ENCODE assay signal across 8 cellular contexts in the genomic region with DNA sequence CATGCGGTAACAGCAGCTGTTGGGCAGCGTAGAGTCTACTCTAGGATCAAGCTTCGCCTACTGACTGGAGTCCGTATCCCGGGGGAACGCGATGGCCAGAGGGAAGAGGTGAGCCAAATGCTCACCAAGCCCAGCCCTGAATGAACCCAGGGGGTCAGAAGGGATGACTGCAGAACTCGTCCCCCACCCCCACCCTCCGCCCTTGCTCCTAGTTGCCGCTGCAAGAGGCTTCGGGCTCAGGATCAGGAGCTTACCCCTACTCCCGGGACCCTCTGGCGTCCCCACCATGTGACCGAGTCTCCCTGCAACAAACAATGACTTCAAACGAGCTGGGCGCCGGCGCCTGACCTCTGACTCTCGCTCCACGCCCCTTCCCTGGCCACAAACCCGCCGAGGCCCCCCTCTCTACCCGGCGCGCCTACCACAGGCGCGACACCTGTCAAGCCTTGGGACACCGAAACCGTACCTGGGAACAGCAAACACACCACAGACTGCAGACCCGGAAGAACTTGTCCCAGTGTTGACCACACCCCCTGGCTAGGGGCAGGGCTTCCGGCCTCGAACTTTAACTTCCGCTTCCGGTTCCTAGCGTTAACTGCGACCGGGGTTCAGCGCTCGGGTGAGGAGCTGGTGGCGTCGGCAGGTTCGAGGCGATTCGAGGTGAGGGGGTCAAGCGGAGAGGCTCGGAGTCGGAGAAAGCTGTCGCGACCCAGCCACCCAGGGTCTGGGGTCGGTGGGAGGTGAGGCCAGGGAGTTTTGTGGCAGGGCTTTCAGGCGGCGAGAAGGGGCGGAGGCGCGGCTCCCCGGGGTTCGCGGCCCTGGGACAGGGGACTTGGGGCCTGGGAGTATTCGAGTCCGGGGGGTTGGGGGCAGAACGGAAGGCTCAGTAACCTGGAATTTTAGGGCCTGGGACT.
A peak's percentile ranks its signal among the peaks of the same experiment; 100 is the strongest.
DNase-seq lines count a peak whose midpoint lies in the region; ATAC-seq and FAIRE-seq lines count a peak whose summit lies in the region.

Gene UBL5 (plus strand): TSS at position 594 of the 914 bp plus-strand sequence. CDS start 420 bp downstream, outside the sequence.

- DNase-seq in COLO829 (ENCODE audit: low spot score) (peak; percentile 92), HTR-8/SVneo (ENCODE audit: insufficient read length, low spot score) (peak; percentile 95), NOMO-1 treated with DMSO at 0.1 percent for 48 hours (lab: John Stamatoyannopoulos, UW; ENCODE audit: unreplicated experiment) (peak; percentile 89), medulla oblongata (ENCODE audit: extremely low spot score) (peak; percentile 94)
- DNase-seq in activated CD8-positive, alpha-beta memory T cell treated with anti-CD3 and anti-CD28 coated beads for 4 hours (ENCODE audit: low read depth in 2 of 2) = peak; percentile 80 to 83
- peak; percentile 85 to 87 (median 86) for DNase-seq in effector memory CD8-positive, alpha-beta T cell
- peak; percentile 72 to 83 (median 82) for DNase-seq in stimulated activated CD4-positive, alpha-beta T cell treated with anti-CD3 and anti-CD28 coated beads, TNF-alpha, amount 100 ng/mL, for 48 hours (ENCODE audit: low read depth in 3 of 3)

- peak within 1 kb of the TSS; percentile 91 to 96 for H3K4me3 Mint-ChIP-seq in effector memory CD8-positive, alpha-beta T cell

- peak within 1 kb of the TSS; percentile 91 to 95 for H3K27ac Mint-ChIP-seq in effector memory CD8-positive, alpha-beta T cell

- H3K27me3 Mint-ChIP-seq in effector memory CD8-positive, alpha-beta T cell = no peaks in the 10 kb centered on the region

- H3K36me3 Mint-ChIP-seq in effector memory CD8-positive, alpha-beta T cell (ENCODE audit: insufficient read depth) = peaks cover 17% of the 10 kb centered on the region

- ATAC-seq in GM21367 (IDR thresholded peaks at IDR 0.05; ENCODE audit: unreplicated experiment) = peak; percentile 88
- peak; percentile 96 for ATAC-seq in effector memory CD8-positive, alpha-beta T cell (replicated peaks)

- H3K4me1 Mint-ChIP-seq in effector memory CD8-positive, alpha-beta T cell (ENCODE audit: low read depth in 2 of 2) = peaks cover 18 to 21% of the 10 kb centered on the region in 2 donors

- FAIRE-seq in HTR-8/SVneo (lab: Jason Lieb, UNC) = peak; percentile 90

- no peaks in the 10 kb centered on the region for H3K9me3 Mint-ChIP-seq in effector memory CD8-positive, alpha-beta T cell

Comparison
In these comparisons a context has a peak if more than half of its experiments do, and no peak if none do; other contexts are left out.
1. Peak in every context shown above with its lines: DNase-seq and ATAC-seq.